ENCODE assay signal across 9 cellular contexts in the genomic region with DNA sequence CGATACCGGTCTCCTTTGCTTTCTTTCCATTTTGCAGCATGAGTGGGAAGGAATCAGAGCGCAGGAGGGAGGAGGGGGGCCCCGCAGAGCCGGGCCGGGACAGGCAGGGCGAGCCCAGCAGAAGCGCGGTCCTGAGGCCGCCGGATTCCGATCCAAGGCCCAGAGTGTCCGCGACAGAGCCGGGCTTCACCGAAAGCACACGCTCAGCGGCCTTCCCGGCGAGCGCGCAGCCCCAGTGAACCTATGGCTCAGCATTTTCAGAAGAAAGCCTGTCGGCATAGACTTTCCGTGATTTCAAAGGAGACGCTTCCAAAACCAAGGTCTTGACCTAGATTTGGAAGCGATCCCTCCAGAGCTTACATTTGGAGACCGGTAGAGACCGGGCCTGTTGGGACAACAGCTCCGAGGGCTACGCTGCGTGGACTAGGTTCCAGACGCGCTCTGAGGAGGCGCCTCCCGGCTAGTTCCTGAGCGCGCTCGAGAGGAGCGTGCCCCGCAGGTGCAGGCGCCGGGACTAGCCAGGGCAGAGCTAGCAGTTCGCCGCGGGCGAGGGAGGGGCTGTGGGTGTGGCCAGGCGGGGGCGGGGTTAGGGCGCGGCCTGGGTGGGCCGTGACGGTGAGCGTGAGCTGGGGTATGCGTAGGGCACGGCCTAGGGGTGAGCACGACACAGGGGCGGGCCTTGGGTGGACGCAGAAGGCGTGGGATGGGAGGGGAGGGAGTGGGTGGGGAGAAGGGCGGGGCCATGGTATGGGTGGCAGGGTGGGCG. TPM values are rescaled to one million over a fixed set of nuclear protein-coding genes. Genes with fewer than 3 reads are reported as not detected.
A peak's percentile ranks its signal among the peaks of the same experiment; 100 is the strongest.
DNase-seq lines count a peak whose midpoint lies in the region; ATAC-seq, FAIRE-seq and TF ChIP-seq lines count a peak whose summit lies in the region.
"Had no signal": no experiment of that assay in that cellular context is flagged by ENCODE, and none has a peak within 500 bp of the region (broad histone marks: within the 10 kb centered on the region; RNA-seq: fewer than 3 reads in every experiment).

No MANE protein-coding gene starts in this region.

- peak; percentile 90 for ATAC-seq in HG03439 (IDR thresholded peaks at IDR 0.05; ENCODE audit: unreplicated experiment)

- TF ChIP-seq CTCF in BE2C (IDR thresholded peaks at IDR 0.05; ENCODE audit: low read depth, low read length) (no peak), colonic mucosa (IDR thresholded peaks at IDR 0.05) (no peak)

- peak overlapping the region; percentile 47 for H3K4me3 ChIP-seq in BE2C (ENCODE audit: low read depth, low read length)
- peak overlapping the region; percentile 49 for H3K4me3 ChIP-seq in colonic mucosa

- peak overlapping the region; percentile 74 to 77 for H3K9ac ChIP-seq in colonic mucosa (ENCODE audit: low read depth in 2 of 2, low read length in 2 of 2)

- intact Hi-C loops in colonic mucosa (cut with DNase I), result no loop called here

- no peaks in the 10 kb centered on the region for H3K27me3 ChIP-seq in BE2C
- peaks cover 8% of the 10 kb centered on the region for H3K27me3 ChIP-seq in colonic mucosa

- H3K9me3 ChIP-seq in BE2C (no peaks in the 10 kb centered on the region), colonic mucosa (no peaks in the 10 kb centered on the region)

- FAIRE-seq in GM19239 (lab: Jason Lieb, UNC), result peak; percentile 94

- no peaks in the 10 kb centered on the region for H3K4me1 ChIP-seq in BE2C
- peaks cover 11% of the 10 kb centered on the region for H3K4me1 ChIP-seq in colonic mucosa

- H3K36me3 ChIP-seq in BE2C (no peaks in the 10 kb centered on the region), colonic mucosa (no peaks in the 10 kb centered on the region)

- DNase-seq in BE2C (peak; percentile 96), GM19239 (ENCODE audit: insufficient read length, low spot score) (peak; percentile 94), NCI-H510A (lab: John Stamatoyannopoulos, UW) (peak; percentile 92), colonic mucosa (peak; percentile 94), left kidney (ENCODE audit: low read depth, low spot score) (peak; percentile 94)
- peak; percentile 92 for DNase-seq in activated CD4-positive, alpha-beta T cell treated with anti-CD3 and anti-CD28 coated beads for 48 hours
- DNase-seq in stimulated activated CD4-positive, alpha-beta T cell treated with anti-CD3 and anti-CD28 coated beads, Interleukin-2, amount 100 ng/mL, for 24 hours, result peak; percentile 89 to 93

- H3K27ac ChIP-seq in colonic mucosa, result peak overlapping the region; percentile 24

RNA-seq across cellular contexts. Expression of gene PRSS38, which starts 27.8 kb away (rescaled TPM):
- polyA plus RNA-seq in BE2C (2012; ENCODE audit: insufficient read depth, insufficient read length, low read depth), result not detected
- not detected for total RNA-seq in colonic mucosa
- polyA plus RNA-seq: adipose tissue had no signal

RNA-seq across cellular contexts. Expression of gene SNAP47, which starts 52.5 kb away (rescaled TPM):
- polyA plus RNA-seq in BE2C (2012; ENCODE audit: insufficient read depth, insufficient read length, low read depth), result 104 TPM
- 10 to 100 TPM; 19.0 to 28.0 TPM for total RNA-seq in colonic mucosa

RNA-seq across cellular contexts. Expression of gene JMJD4, which starts 52.6 kb away (rescaled TPM):
- 38.7 TPM for polyA plus RNA-seq in BE2C (2012; ENCODE audit: insufficient read depth, insufficient read length, low read depth)
- total RNA-seq in colonic mucosa, result 10 to 100 TPM in 1 of 2 donors, 1 to 10 TPM in 1; 9.0 to 16.0 TPM

Comparison
In these comparisons a context has a peak if more than half of its experiments do, and no peak if none do; other contexts are left out.
1. Peak in every context shown above with its lines: DNase-seq, ATAC-seq, H3K4me3 ChIP-seq and H3K27ac ChIP-seq.